16 cellular contexts compared by ENCODE assay signal in the genomic region with DNA sequence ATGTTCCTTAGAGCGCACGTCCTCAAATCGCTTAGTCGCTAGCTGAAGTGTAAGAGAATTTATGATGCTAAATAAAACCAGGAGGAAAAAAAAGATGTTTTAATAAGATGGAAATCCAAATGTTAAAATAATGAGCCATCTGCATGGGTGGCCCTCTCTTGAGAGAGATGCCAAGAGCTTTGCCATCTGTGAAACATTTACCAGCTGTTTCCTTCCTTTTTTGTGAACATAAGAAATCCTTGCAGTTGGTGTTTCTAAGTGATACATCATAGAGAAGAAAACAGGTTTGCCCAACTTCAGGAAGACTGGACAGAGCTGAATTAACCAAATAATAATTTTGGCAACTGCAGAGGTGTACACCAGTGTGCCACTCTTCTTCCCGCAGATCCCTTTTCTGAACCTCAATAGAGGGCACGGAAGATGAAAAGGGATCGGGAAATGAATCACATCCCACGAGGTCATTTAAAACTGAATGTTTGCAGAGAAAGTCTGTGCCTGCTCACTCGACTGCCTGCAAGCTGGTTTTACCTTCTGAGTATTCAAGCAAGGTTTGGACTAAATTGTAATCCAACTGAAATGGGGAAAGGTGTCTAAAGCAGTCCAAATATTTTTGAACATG. TPM values are rescaled to one million over a fixed set of nuclear protein-coding genes. Genes with fewer than 3 reads are reported as not detected.
DNase-seq lines count a peak whose midpoint lies in the region; ATAC-seq, FAIRE-seq and TF ChIP-seq lines count a peak whose summit lies in the region.
"Had no signal": no experiment of that assay in that cellular context is flagged by ENCODE, and none has a peak within 500 bp of the region (broad histone marks: within the 10 kb centered on the region; RNA-seq: fewer than 3 reads in every experiment).

No MANE protein-coding gene starts in this region.

- H3K4me3 ChIP-seq in astrocyte (ENCODE audit: insufficient read depth, low read depth, low read length): no peak overlapping the region
- H3K4me3 ChIP-seq in colonic mucosa: no peak overlapping the region

- ATAC-seq in CD4-positive, alpha-beta T cell (ENCODE audit: poor library complexity): no peak
- ATAC-seq: CD8-positive, alpha-beta T cell had no signal

- H3K27me3 Mint-ChIP-seq in astrocyte (ENCODE audit: low read depth, unreplicated experiment): no peaks in the 10 kb centered on the region
- H3K27me3 Mint-ChIP-seq in CD4-positive, alpha-beta T cell: no peaks in the 10 kb centered on the region

- H3K27me3 ChIP-seq in astrocyte (ENCODE audit: insufficient read depth, low read length) (no peaks in the 10 kb centered on the region), colonic mucosa (no peaks in the 10 kb centered on the region)
- no peaks in the 10 kb centered on the region for H3K27me3 ChIP-seq in CD4-positive, alpha-beta T cell (ENCODE audit: control insufficient read depth, insufficient read depth, low read length)

- H3K79me2 ChIP-seq in astrocyte (ENCODE audit: insufficient read depth, low read length): no peaks in the 10 kb centered on the region

- no peak overlapping the region for H2AFZ ChIP-seq in astrocyte (ENCODE audit: low read depth, low read length)

- no peak overlapping the region for H3K4me2 ChIP-seq in astrocyte (ENCODE audit: low read length)

- H3K36me3 ChIP-seq in astrocyte (ENCODE audit: insufficient read depth, low read length) (no peaks in the 10 kb centered on the region), colonic mucosa (no peaks in the 10 kb centered on the region)

- intact Hi-C loops in CD4-positive, alpha-beta T cell (cut with DNase I, micrococcal nuclease): no loop called here
- intact Hi-C loops in colonic mucosa (cut with DNase I): no loop called here

- peak overlapping the region; percentile 50 for H3K27ac Mint-ChIP-seq in astrocyte (ENCODE audit: unreplicated experiment)
- no peak overlapping the region for H3K27ac Mint-ChIP-seq in CD4-positive, alpha-beta T cell
- H3K27ac Mint-ChIP-seq: CD8-positive, alpha-beta T cell; HFFc6 had no signal

- no peaks in the 10 kb centered on the region for H3K9me3 Mint-ChIP-seq in astrocyte (ENCODE audit: unreplicated experiment)
- peaks cover under 1% of the 10 kb centered on the region for H3K9me3 Mint-ChIP-seq in CD4-positive, alpha-beta T cell
- H3K9me3 Mint-ChIP-seq: CD8-positive, alpha-beta T cell had no signal

- TF ChIP-seq CTCF in astrocyte (IDR thresholded peaks at IDR 0.05; ENCODE audit: insufficient read depth, low read depth, low read length) (no peak), colonic mucosa (IDR thresholded peaks at IDR 0.05) (no peak)
- no peak for TF ChIP-seq CTCF in CD4-positive, alpha-beta T cell (IDR thresholded peaks at IDR 0.05)

- no peaks in the 10 kb centered on the region for H4K20me1 ChIP-seq in astrocyte (ENCODE audit: insufficient read depth, low read length)

- no peak overlapping the region for H3K9ac ChIP-seq in astrocyte (ENCODE audit: low read length)
- H3K9ac ChIP-seq in colonic mucosa (ENCODE audit: low read depth in 2 of 2, low read length in 2 of 2): no peak overlapping the region

- POLR2A ChIA-PET in CD4-positive, alpha-beta T cell (lab: Charles Lee): no interaction called here

- no peaks in the 10 kb centered on the region for H3K4me1 ChIP-seq in astrocyte (ENCODE audit: insufficient read depth, low read length)
- no peaks in the 10 kb centered on the region for H3K4me1 ChIP-seq in colonic mucosa

- peak; percentile 65 for DNase-seq in DMS 273 treated with DMSO at 0.1 percent for 48 hours (lab: John Stamatoyannopoulos, UW)
- peak; percentile 81 for DNase-seq in NCI-H446 treated with DMSO at 0.1 percent for 48 hours (lab: John Stamatoyannopoulos, UW)
- no peak for DNase-seq in astrocyte (ENCODE audit: low read depth)
- DNase-seq in middle frontal gyrus (ENCODE audit: extremely low spot score, low spot score): peak; percentile 27
- no peak for DNase-seq in CD4-positive, alpha-beta T cell
- no peak for DNase-seq in NCI-H1105 (lab: John Stamatoyannopoulos, UW)
- no peak for DNase-seq in colonic mucosa
- DNase-seq: AML-193; CD8-positive, alpha-beta T cell; HFFc6; KG1; NCI-H1092; NCI-H187; NCI-H2171 treated with DMSO at 0.1 percent for 48 hours; NCI-H526; SHP77 had no signal

- no peaks in the 10 kb centered on the region for H3K36me3 Mint-ChIP-seq in astrocyte (ENCODE audit: low read depth, unreplicated experiment)
- no peaks in the 10 kb centered on the region for H3K36me3 Mint-ChIP-seq in CD4-positive, alpha-beta T cell (ENCODE audit: low read depth)
- H3K36me3 Mint-ChIP-seq: CD8-positive, alpha-beta T cell had no signal

- CTCF ChIA-PET in CD4-positive, alpha-beta T cell (lab: Charles Lee): no interaction called here

- H3K27ac ChIP-seq in astrocyte (ENCODE audit: low read depth, low read length) (no peak overlapping the region), colonic mucosa (no peak overlapping the region)
- H3K27ac ChIP-seq in CD4-positive, alpha-beta T cell (ENCODE audit: low read depth, low read length): no peak overlapping the region

- no peak overlapping the region for H3K4me3 Mint-ChIP-seq in astrocyte (ENCODE audit: unreplicated experiment)
- no peak overlapping the region for H3K4me3 Mint-ChIP-seq in CD4-positive, alpha-beta T cell
- H3K4me3 Mint-ChIP-seq: CD8-positive, alpha-beta T cell; HFFc6 had no signal

- FAIRE-seq in astrocyte (lab: Jason Lieb, UNC): no peak

- H3K4me1 Mint-ChIP-seq in astrocyte (ENCODE audit: low read depth, unreplicated experiment): peaks cover 18% of the 10 kb centered on the region
- H3K4me1 Mint-ChIP-seq in CD4-positive, alpha-beta T cell (ENCODE audit: low read depth): no peaks in the 10 kb centered on the region

- H3K9me3 ChIP-seq in astrocyte (ENCODE audit: insufficient read depth, low read depth, low read length) (no peaks in the 10 kb centered on the region), colonic mucosa (no peaks in the 10 kb centered on the region)
- H3K9me3 ChIP-seq in CD4-positive, alpha-beta T cell (ENCODE audit: control insufficient read depth, low read length): no peaks in the 10 kb centered on the region

RNA-seq across cellular contexts. Expression of a gene that starts 35.7 kb away (rescaled TPM):
- total RNA-seq in astrocyte (0.72 and 1.2 TPM in 2 replicates), colonic mucosa (1 to 10 TPM; 2.1 to 3.1 TPM)
- 10 to 100 TPM; 26.1 to 27.4 TPM for total RNA-seq in CD4-positive, alpha-beta T cell
- total RNA-seq: HFFc6 had no signal

Comparison
In these comparisons a context has a peak if more than half of its experiments do, and no peak if none do; other contexts are left out.
1. DNase-seq: peak in DMS 273 treated with DMSO at 0.1 percent for 48 hours (single experiment), NCI-H446 treated with DMSO at 0.1 percent for 48 hours (single experiment) and middle frontal gyrus (single experiment); none in astrocyte (single experiment), CD4-positive, alpha-beta T cell (0 of 10), NCI-H1105 (single experiment) and colonic mucosa (single experiment).
2. RNA of a gene that starts 35.7 kb away (total RNA-seq): 26.1 to 27.4 TPM in CD4-positive, alpha-beta T cell; 2.1 to 3.1 TPM in colonic mucosa and 0.72 to 1.2 TPM in astrocyte; every median in the first group is over 4 times any median in the second.